22 cellular contexts compared by ENCODE assay signal in genomic region chr1:46084553-46085448, GRCh38. TPM values are rescaled to one million over a fixed set of nuclear protein-coding genes. Genes with fewer than 3 reads are reported as not detected.
DNase-seq lines count a peak whose midpoint lies in the region; ATAC-seq, FAIRE-seq and TF ChIP-seq lines count a peak whose summit lies in the region.
"Had no signal": no experiment of that assay in that cellular context is flagged by ENCODE, and none has a peak within 500 bp of the region (broad histone marks: within the 10 kb centered on the region; RNA-seq: fewer than 3 reads in every experiment).

No MANE protein-coding gene starts in this region.

- no peak overlapping the region for H3K27ac Mint-ChIP-seq in natural killer cell
- H3K27ac Mint-ChIP-seq: activated naive CD4-positive, alpha-beta T cell treated with anti-CD3 and anti-CD28 coated beads, Interleukin-2, amount 10 ng/mL, durations not matched to agents 7 days and 5 days; CD4-positive, alpha-beta memory T cell had no signal

- peak; percentile 62 to 84 (median 81) for ATAC-seq in psoas muscle
- no peak for ATAC-seq in natural killer cell
- ATAC-seq in GM18907 (IDR thresholded peaks at IDR 0.05; ENCODE audit: unreplicated experiment), result no peak
- ATAC-seq: lower lobe of right lung, sciatic nerve had no signal

- H3K4me1 ChIP-seq in PC-9 (replicated peaks; ENCODE audit: insufficient read depth) (peaks cover 50% of the 10 kb centered on the region), psoas muscle (peaks cover 12% of the 10 kb centered on the region)
- H3K4me1 ChIP-seq: lower lobe of right lung, SJSA1 had no signal

- FAIRE-seq in GM19239 (lab: Jason Lieb, UNC), result peak; percentile 56
- FAIRE-seq: endometrium, TTC549 had no signal

- H3K27me3 ChIP-seq in PC-9 (ENCODE audit: insufficient read depth, low read depth) (no peaks in the 10 kb centered on the region), psoas muscle (ENCODE audit: insufficient read depth in 3 of 3, low read length in 2 of 3) (no peaks in the 10 kb centered on the region)
- H3K27me3 ChIP-seq: SJSA1 had no signal

- WGBS in psoas muscle, 3 donors, result 63 to 68% (median 67%) methylated on average over 1 of the region's 1 CpG

- no peaks in the 10 kb centered on the region for H3K27me3 Mint-ChIP-seq in natural killer cell (ENCODE audit: low read depth in 2 of 2)
- H3K27me3 Mint-ChIP-seq: central memory CD8-positive, alpha-beta T cell had no signal

- DNase-seq in GM19239 (ENCODE audit: insufficient read length, low spot score), result no peak
- DNase-seq in PC-9, result peak in 1 of 2 experiments; percentile 70
- DNase-seq in epithelial cell of esophagus (ENCODE audit: low read depth), result peak; percentile 44
- no peak for DNase-seq in psoas muscle
- no peak for DNase-seq in natural killer cell
- DNase-seq in SIG-M5 treated with dmso at 0.1 percent for 504 hours (lab: John Stamatoyannopoulos, UW; ENCODE audit: unreplicated experiment), result no peak
- DNase-seq in stimulated activated CD8-positive, alpha-beta memory T cell treated with anti-CD3 and anti-CD28 coated beads, Interleukin-4, amount 100 ng/mL, for 48 hours, result no peak
- DNase-seq: activated naive CD4-positive, alpha-beta T cell treated with anti-CD3 and anti-CD28 coated beads, Interleukin-2, amount 10 ng/mL, durations not matched to agents 7 days and 5 days; CD4-positive, alpha-beta memory T cell; GF-D8; GOT3; lower lobe of right lung; NCI-H1930; NCI-H774; stimulated activated naive CD4-positive, alpha-beta T cell treated with Interleukin-2 at 50 U/mL for 16 hours had no signal

- H3K4me3 Mint-ChIP-seq in natural killer cell, result no peak overlapping the region
- H3K4me3 Mint-ChIP-seq: activated naive CD4-positive, alpha-beta T cell treated with anti-CD3 and anti-CD28 coated beads, Interleukin-2, amount 10 ng/mL, durations not matched to agents 7 days and 5 days; CD4-positive, alpha-beta memory T cell; central memory CD8-positive, alpha-beta T cell; neural crest cell had no signal

- TF ChIP-seq CTCF in PC-9 (conservative IDR thresholded peaks at IDR 0.05) (no peak), epithelial cell of esophagus (IDR thresholded peaks at IDR 0.05; ENCODE audit: insufficient read depth, low read depth, low read length, missing control alignments) (no peak), psoas muscle (IDR thresholded peaks at IDR 0.05) (no peak), natural killer cell (IDR thresholded peaks at IDR 0.05) (no peak)

- peaks cover 97% of the 10 kb centered on the region for H3K79me2 ChIP-seq in PC-9 (ENCODE audit: low read depth)

- no peak overlapping the region for H2AFZ ChIP-seq in PC-9

- H4K20me1 ChIP-seq in PC-9 (ENCODE audit: insufficient read depth), result peaks cover 20% of the 10 kb centered on the region

- CTCF ChIA-PET in PC-9 (lab: Charles Lee), result interaction anchor here (0.6 to 0.8 kb wide), 3 partner anchors 45 to 311 kb away, joined by 3 read pairs; no protein-coding TSS in a partner anchor

- no peaks in the 10 kb centered on the region for H3K4me1 Mint-ChIP-seq in natural killer cell
- H3K4me1 Mint-ChIP-seq: activated naive CD4-positive, alpha-beta T cell treated with anti-CD3 and anti-CD28 coated beads, Interleukin-2, amount 10 ng/mL, durations not matched to agents 7 days and 5 days; CD4-positive, alpha-beta memory T cell; central memory CD8-positive, alpha-beta T cell had no signal

- H3K27ac ChIP-seq in PC-9 (peak overlapping the region; percentile 91), psoas muscle (peak overlapping the region; percentile 1)
- H3K27ac ChIP-seq: lower lobe of right lung, SJSA1 had no signal

- intact Hi-C loops in PC-9 (cut with micrococcal nuclease; ENCODE audit: unreplicated experiment) (loop anchor here (5.0 kb wide), 1 partner anchor 48 kb away; the partner anchor contains the start of gene PIK3R3), psoas muscle (cut with DNase I) (no loop called here), natural killer cell (cut with micrococcal nuclease) (no loop called here)

- H3K4me3 ChIP-seq in PC-9, result peak overlapping the region; percentile 10; the same call in 1 of the 2 replicates
- no peak overlapping the region for H3K4me3 ChIP-seq in epithelial cell of esophagus (ENCODE audit: low read length)
- no peak overlapping the region for H3K4me3 ChIP-seq in psoas muscle
- H3K4me3 ChIP-seq: lower lobe of right lung, SJSA1 had no signal

- H3F3A ChIP-seq in PC-9 (ENCODE audit: insufficient read depth, low read depth), result peaks cover 55% of the 10 kb centered on the region

- no peaks in the 10 kb centered on the region for H3K9me2 ChIP-seq in PC-9 (ENCODE audit: insufficient read depth)

- H3K36me3 ChIP-seq in PC-9 (ENCODE audit: low read depth), result peaks cover 20% of the 10 kb centered on the region
- peaks cover 0 to 4% of the 10 kb centered on the region in 2 donors for H3K36me3 ChIP-seq in psoas muscle (ENCODE audit: insufficient read depth in 1 of 2, low read depth in 1 of 2)
- H3K36me3 ChIP-seq: lower lobe of right lung, SJSA1 had no signal

- H3K9me3 Mint-ChIP-seq in natural killer cell, result no peaks in the 10 kb centered on the region
- H3K9me3 Mint-ChIP-seq: activated naive CD4-positive, alpha-beta T cell treated with anti-CD3 and anti-CD28 coated beads, Interleukin-2, amount 10 ng/mL, durations not matched to agents 7 days and 5 days; central memory CD8-positive, alpha-beta T cell had no signal

- POLR2A ChIA-PET in PC-9 (lab: Charles Lee; ENCODE audit: unreplicated experiment), result interaction anchor here (0.5 to 0.9 kb wide), 7 partner anchors 38 to 203 kb away, joined by 3 to 5 read pairs (median 4); partner anchors contain the start of gene RAD54L

- H3K36me3 Mint-ChIP-seq in natural killer cell, result no peaks in the 10 kb centered on the region
- H3K36me3 Mint-ChIP-seq: activated naive CD4-positive, alpha-beta T cell treated with anti-CD3 and anti-CD28 coated beads, Interleukin-2, amount 10 ng/mL, durations not matched to agents 7 days and 5 days; CD4-positive, alpha-beta memory T cell had no signal

- no TSS peak for BruUV-seq in PC-9 (replicated peaks; lab: Mats Ljungman, UMichigan)

- 0 out of 2 replicates have a peak, but pooled peaks cover 5% of the 10 kb centered on the region for H3K9me3 ChIP-seq in PC-9 (ENCODE audit: insufficient read depth, low read depth)
- H3K9me3 ChIP-seq in psoas muscle, result no peaks in the 10 kb centered on the region
- H3K9me3 ChIP-seq: lower lobe of right lung, SJSA1 had no signal

- peak overlapping the region; percentile 60 for H3K4me2 ChIP-seq in PC-9

RNA-seq across cellular contexts. Expression of gene PIK3R3, which starts 47.6 kb away (rescaled TPM):
- total RNA-seq in PC-9 (2021) (19.6 and 44.2 TPM in 2 replicates), psoas muscle (10 to 100 TPM; 17.3 to 24.2 (median 21.2) TPM), natural killer cell (1 to 10 TPM; 5.2 to 6.2 (median 5.4) TPM)
- polyA plus RNA-seq in psoas muscle, result 10 to 100 TPM in 2 of 3 donors, 1 to 10 TPM in 1; 6.7 to 17.4 (median 16.7) TPM

Comparison
In these comparisons a context has a peak if more than half of its experiments do, and no peak if none do; other contexts are left out.
1. ATAC-seq: peak in psoas muscle (4 of 4); none in natural killer cell (0 of 3) and GM18907 (single experiment).